In genomic region chr1:20410555-20410954, GRCh38 we compare ENCODE assay signal across 14 cellular contexts.
DNase-seq lines count a peak whose midpoint lies in the region; ATAC-seq and TF ChIP-seq lines count a peak whose summit lies in the region.
"Had no signal": no experiment of that assay in that cellular context is flagged by ENCODE, and none has a peak within 500 bp of the region (broad histone marks: within the 10 kb centered on the region; RNA-seq: fewer than 3 reads in every experiment).

No MANE protein-coding gene starts in this region.

- no peak overlapping the region for H2AFZ ChIP-seq in osteoblast (ENCODE audit: low read length)

- no peaks in the 10 kb centered on the region for H3K27me3 ChIP-seq in dorsolateral prefrontal cortex
- H3K27me3 ChIP-seq in osteoblast (ENCODE audit: insufficient read depth, low read length) = no peaks in the 10 kb centered on the region

- no peak overlapping the region for H3K4me3 Mint-ChIP-seq in T-helper 17 cell
- H3K4me3 Mint-ChIP-seq: CD8-positive, alpha-beta memory T cell; nephron had no signal

- no peak for ATAC-seq in GM18870 (IDR thresholded peaks at IDR 0.05; ENCODE audit: unreplicated experiment)
- no peak for ATAC-seq in T-helper 17 cell

- no peaks in the 10 kb centered on the region for H4K20me1 ChIP-seq in osteoblast (ENCODE audit: insufficient read depth, low read length)

- H3K27ac ChIP-seq in dorsolateral prefrontal cortex (peak overlapping the region in 36 of 59 donors; percentile 15 to 83 (median 56)), osteoblast (ENCODE audit: low read depth, low read length) (peak overlapping the region; percentile 67)

- H3K9me3 ChIP-seq in osteoblast (ENCODE audit: low read depth, low read length) (no peaks in the 10 kb centered on the region), T-helper 17 cell (ENCODE audit: control insufficient read depth, low read length, poor library complexity, severe bottlenecking) (no peaks in the 10 kb centered on the region)

- H3K4me1 ChIP-seq in osteoblast (ENCODE audit: insufficient read depth, low read length) = peaks cover 37% of the 10 kb centered on the region

- H3K4me3 ChIP-seq in dorsolateral prefrontal cortex = no peak overlapping the region
- no peak overlapping the region for H3K4me3 ChIP-seq in osteoblast (ENCODE audit: insufficient read depth, low read length)

- peaks cover 4% of the 10 kb centered on the region for H3K4me1 Mint-ChIP-seq in T-helper 17 cell
- H3K4me1 Mint-ChIP-seq: CD8-positive, alpha-beta memory T cell had no signal

- TF ChIP-seq CTCF in dorsolateral prefrontal cortex (IDR thresholded peaks at IDR 0.05 in 54 of 56, conservative IDR thresholded peaks at IDR 0.05 in 2 of 56; ENCODE audit: low read depth in 1 of 56, partially characterized antibody in 56 of 56) (no peak), osteoblast (IDR thresholded peaks at IDR 0.05; ENCODE audit: extremely low read depth, low read depth, low read length) (no peak)

- H3K36me3 ChIP-seq in osteoblast (ENCODE audit: insufficient read depth, low read length) = no peaks in the 10 kb centered on the region

- DNase-seq in NCI-H2227 (lab: John Stamatoyannopoulos, UW; ENCODE audit: unreplicated experiment) = peak; percentile 76
- no peak for DNase-seq in NCI-H2227 treated with DMSO at 0.1 percent for 48 hours (lab: John Stamatoyannopoulos, UW)
- peak; percentile 63 for DNase-seq in NCI-H1436 (lab: John Stamatoyannopoulos, UW)
- peak in 1 of 10 donors; percentile 39 for DNase-seq in dorsolateral prefrontal cortex
- no peak for DNase-seq in osteoblast (ENCODE audit: insufficient read length, low spot score, missing footprints)
- DNase-seq in stimulated activated CD4-positive, alpha-beta T cell treated with anti-CD3 and anti-CD28 coated beads, Interleukin-2, amount 100 ng/mL, for 48 hours = no peak
- DNase-seq in T-helper 17 cell = no peak
- DNase-seq: CD8-positive, alpha-beta memory T cell; Kasumi-1; NCI-H1694 treated with DMSO at 0.1 percent for 48 hours; NCI-H526 had no signal

- H3K79me2 ChIP-seq in osteoblast (ENCODE audit: insufficient read depth, low read length) = no peaks in the 10 kb centered on the region

- intact Hi-C loops in dorsolateral prefrontal cortex (cut with DNase I) = no loop called here

- H3K36me3 Mint-ChIP-seq in T-helper 17 cell (ENCODE audit: low read depth) = peaks cover 8% of the 10 kb centered on the region

- H3K4me2 ChIP-seq in osteoblast (ENCODE audit: insufficient read depth, low read length) = peak overlapping the region; percentile 31

- no peak overlapping the region for H3K27ac Mint-ChIP-seq in T-helper 17 cell
- H3K27ac Mint-ChIP-seq: activated T-helper 2 cell treated with anti-CD3 and anti-CD28 coated beads, Interferon-gamma antibody, Interleukin-2, Interleukin-4, amounts not matched to agents 10 μg/mL and 5 μg/mL and 100 μg/mL, durations not matched to agents 14 hours and 24 hours and 36 hours; CD8-positive, alpha-beta memory T cell; nephron had no signal

- H3K27me3 Mint-ChIP-seq in T-helper 17 cell = peaks cover 26% of the 10 kb centered on the region

Comparison
In these comparisons a context has a peak if more than half of its experiments do, and no peak if none do; other contexts are left out.
1. DNase-seq: peak in NCI-H2227 (single experiment) and NCI-H1436 (single experiment); none in NCI-H2227 treated with DMSO at 0.1 percent for 48 hours (single experiment), osteoblast (single experiment), stimulated activated CD4-positive, alpha-beta T cell treated with anti-CD3 and anti-CD28 coated beads, Interleukin-2, amount 100 ng/mL, for 48 hours (0 of 2) and T-helper 17 cell (0 of 3).